In the genomic region with DNA sequence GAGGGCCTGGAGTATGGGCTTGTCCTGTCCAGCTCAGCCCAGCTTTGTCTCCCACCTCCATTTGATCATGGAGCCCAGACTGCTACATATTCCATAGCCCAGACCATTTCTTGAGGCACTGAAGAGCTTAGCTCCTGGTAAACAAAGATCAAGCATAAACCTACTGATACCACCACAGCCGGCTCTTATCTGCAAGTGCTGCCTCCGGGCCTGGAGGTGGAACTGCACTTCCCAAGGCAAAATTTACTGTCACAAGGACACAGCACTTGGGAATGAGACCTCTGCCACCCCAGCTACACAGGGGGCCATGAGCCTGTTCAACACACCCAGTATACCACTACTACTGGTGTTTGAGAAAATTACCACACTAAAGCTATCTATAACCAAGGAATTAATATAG, we compare ENCODE assay signal across 24 cellular contexts. TPM values are rescaled to one million over a fixed set of nuclear protein-coding genes. Genes with fewer than 3 reads are reported as not detected.
DNase-seq lines count a peak whose midpoint lies in the region; ATAC-seq and TF ChIP-seq lines count a peak whose summit lies in the region.
"Had no signal": no experiment of that assay in that cellular context is flagged by ENCODE, and none has a peak within 500 bp of the region (broad histone marks: within the 10 kb centered on the region; RNA-seq: fewer than 3 reads in every experiment).

No MANE protein-coding gene starts in this region.

- no peak overlapping the region for H3K27ac ChIP-seq in mesendoderm (ENCODE audit: low read depth, low read length)
- no peak overlapping the region for H3K27ac ChIP-seq in testis
- H3K27ac ChIP-seq: 22Rv1; A549; BLaER1 treated with 17β-estradiol and CSF1 and Interleukin-3, amounts not matched to agents 10 nM and 100 nM had no signal

- no peak overlapping the region for H3K4me3 ChIP-seq in mesendoderm (ENCODE audit: low read length)
- no peak overlapping the region for H3K4me3 ChIP-seq in testis
- H3K4me3 ChIP-seq: A549; BLaER1 treated with 17β-estradiol and CSF1 and Interleukin-3, amounts not matched to agents 10 nM and 100 nM; GM12878; GM23338; HAP-1 had no signal

- no peaks in the 10 kb centered on the region for H3K9me3 Mint-ChIP-seq in WTC11
- H3K9me3 Mint-ChIP-seq: GM23338, HFFc6 had no signal

- no peak overlapping the region for H3K9ac ChIP-seq in mesendoderm (ENCODE audit: low read length)
- H3K9ac ChIP-seq: BLaER1 treated with 17β-estradiol and CSF1 and Interleukin-3, amounts not matched to agents 10 nM and 100 nM had no signal

- no peaks in the 10 kb centered on the region for H3K9me3 ChIP-seq in testis
- H3K9me3 ChIP-seq: A549, BE2C, HAP-1 had no signal

- CTCF ChIA-PET in WTC11 (lab: Charles Lee), result interaction anchor here (0.6 kb wide), 1 partner anchor 1131 kb away, joined by 3 read pairs; no protein-coding TSS in a partner anchor

- H3K4me1 Mint-ChIP-seq in WTC11, result peaks cover 7% of the 10 kb centered on the region
- H3K4me1 Mint-ChIP-seq: CD14-positive monocyte; CD8-positive, alpha-beta memory T cell had no signal

- TF ChIP-seq CTCF in WTC11 (IDR thresholded peaks at IDR 0.05) (no peak), testis (IDR thresholded peaks at IDR 0.05) (no peak)

- POLR2A ChIA-PET in WTC11 (lab: Charles Lee), result no interaction called here

- no CpG with 5 or more reads among the region's 2 CpGs for WGBS in mesendoderm (ENCODE audit: extremely low coverage, insufficient coverage, low lambda C conversion rate)
- WGBS in testis, 2 donors, result 68 to 94% methylated on average over 2 of the region's 2 CpGs

- H3K23ac ChIP-seq in mesendoderm (ENCODE audit: low read length), result no peak overlapping the region

- H3K4ac ChIP-seq in mesendoderm (ENCODE audit: low read depth, low read length), result no peak overlapping the region

- H2BK15ac ChIP-seq in mesendoderm (replicated peaks; ENCODE audit: low read depth), result no peak overlapping the region

- no peaks in the 10 kb centered on the region for H3K79me1 ChIP-seq in mesendoderm (ENCODE audit: low read length)

- H3K27ac Mint-ChIP-seq in WTC11, result no peak overlapping the region
- H3K27ac Mint-ChIP-seq: CD14-positive monocyte; CD4-positive, alpha-beta T cell; CD8-positive, alpha-beta memory T cell; GM23338; HFFc6 had no signal

- H3K27me3 ChIP-seq in mesendoderm (ENCODE audit: insufficient read depth, low read length, poor library complexity) (no peaks in the 10 kb centered on the region), testis (no peaks in the 10 kb centered on the region)
- H3K27me3 ChIP-seq: BE2C; BLaER1 treated with 17β-estradiol and CSF1 and Interleukin-3, amounts not matched to agents 10 nM and 100 nM had no signal

- H3K4me1 ChIP-seq in mesendoderm (ENCODE audit: control insufficient read depth, low read depth, low read length) (no peaks in the 10 kb centered on the region), testis (no peaks in the 10 kb centered on the region)
- H3K4me1 ChIP-seq: A549; BE2C; BLaER1 treated with 17β-estradiol and CSF1 and Interleukin-3, amounts not matched to agents 10 nM and 100 nM; HAP-1 had no signal

- H3K56ac ChIP-seq in mesendoderm (ENCODE audit: low read length), result no peak overlapping the region

- H4K8ac ChIP-seq in mesendoderm (ENCODE audit: low read depth, low read length), result no peak overlapping the region

- no peak overlapping the region for H2AK5ac ChIP-seq in mesendoderm (ENCODE audit: low read length)

- no peaks in the 10 kb centered on the region for H3K27me3 Mint-ChIP-seq in WTC11 (ENCODE audit: low read depth)
- H3K27me3 Mint-ChIP-seq: CD4-positive, alpha-beta T cell had no signal

- no peaks in the 10 kb centered on the region for H3K36me3 Mint-ChIP-seq in WTC11
- H3K36me3 Mint-ChIP-seq: CD14-positive monocyte; CD8-positive, alpha-beta memory T cell had no signal

- H3K4me2 ChIP-seq in mesendoderm (ENCODE audit: low read length), result no peak overlapping the region
- H3K4me2 ChIP-seq: A549; BLaER1 treated with 17β-estradiol and CSF1 and Interleukin-3, amounts not matched to agents 10 nM and 100 nM; GM23338 had no signal

- H3K18ac ChIP-seq in mesendoderm (ENCODE audit: low read length), result no peak overlapping the region

- peak; percentile 25 for DNase-seq in Right ventricle myocardium inferior (ENCODE audit: missing footprints)
- no peak for DNase-seq in cardiac septum (ENCODE audit: low spot score)
- DNase-seq in WTC11 (ENCODE audit: low spot score), result no peak
- peak; percentile 15 for DNase-seq in mesendoderm
- no peak for DNase-seq in testis
- DNase-seq: ACHN; AML-193; BE2C; CD4-positive, alpha-beta T cell; CD8-positive, alpha-beta memory T cell; DMS 273 treated with DMSO at 0.1 percent for 48 hours; DMS79; EL; GDM1; HFFc6 had no signal

- H3K36me3 ChIP-seq in mesendoderm (ENCODE audit: control insufficient read depth, insufficient read depth, low read length) (no peaks in the 10 kb centered on the region), testis (ENCODE audit: low read depth, missing control alignments) (no peaks in the 10 kb centered on the region)
- H3K36me3 ChIP-seq: BE2C; BLaER1 treated with 17β-estradiol and CSF1 and Interleukin-3, amounts not matched to agents 10 nM and 100 nM; HAP-1 had no signal

- no peak overlapping the region for H4K5ac ChIP-seq in mesendoderm (ENCODE audit: low read length)

- no peaks in the 10 kb centered on the region for H3K79me2 ChIP-seq in mesendoderm (ENCODE audit: control insufficient read depth, insufficient read depth, low read length)

- ATAC-seq in Right ventricle myocardium inferior, result no peak
- peak; percentile 61 for ATAC-seq in WTC11
- ATAC-seq in HG03280 (IDR thresholded peaks at IDR 0.05; ENCODE audit: unreplicated experiment), result no peak
- ATAC-seq: A549, GM12878, GM23338 had no signal

- H2BK120ac ChIP-seq in mesendoderm (ENCODE audit: low read depth, low read length), result no peak overlapping the region

- intact Hi-C loops in Right ventricle myocardium inferior (cut with DNase I) (no loop called here), cardiac septum (cut with DNase I) (no loop called here), testis (cut with DNase I; ENCODE audit: low total_unique reads) (no loop called here)

- TF ChIP-seq POLR2A in testis (IDR thresholded peaks at IDR 0.05), result no peak

- H3K4me3 Mint-ChIP-seq in WTC11, result no peak overlapping the region
- H3K4me3 Mint-ChIP-seq: CD14-positive monocyte; CD4-positive, alpha-beta T cell; CD8-positive, alpha-beta memory T cell; GM23338; HFFc6 had no signal

- no peak overlapping the region for H2BK5ac ChIP-seq in mesendoderm (ENCODE audit: low read length)

TF ChIP-seq in WTC11, 78 proteins besides CTCF, POLR2A, EP300 and RAD21:
- TF ChIP-seq MXD4 (CRISPR knock-in tag; IDR thresholded peaks at IDR 0.05; ENCODE audit: borderline replicate concordance) (no peak), GTF2I (CRISPR knock-in tag; conservative IDR thresholded peaks at IDR 0.05) (no peak), KAT7 (CRISPR knock-in tag; IDR thresholded peaks at IDR 0.05; ENCODE audit: borderline replicate concordance) (no peak)

RNA-seq across cellular contexts. Expression of a gene that starts 53.7 kb away (rescaled TPM):
- total RNA-seq in Right ventricle myocardium inferior, result not detected
- total RNA-seq in cardiac septum, result not detected
- not detected in 3 replicates for total RNA-seq in WTC11 (2021)
- not detected for polyA plus RNA-seq in mesendoderm (2013, experiment 1 of 2)
- not detected for polyA plus RNA-seq in mesendoderm (2013, experiment 2 of 2)
- total RNA-seq in testis, result not detected
- polyA plus RNA-seq in testis (ENCODE audit: insufficient read depth, low read depth, low replicate concordance), result not detected
- total RNA-seq: CD4-positive, alpha-beta T cell; CD8-positive, alpha-beta memory T cell; GM12878; GM23338; H4; HFFc6 had no signal
- polyA plus RNA-seq: A549; CD14-positive monocyte; CD8-positive, alpha-beta memory T cell; GM23338 had no signal

Comparison
In these comparisons a context has a peak if more than half of its experiments do, and no peak if none do; other contexts are left out.
1. DNase-seq: peak in Right ventricle myocardium inferior (single experiment) and mesendoderm (single experiment); none in cardiac septum (single experiment), WTC11 (single experiment) and testis (single experiment).